1 cellular context compared by ENCODE assay signal in the genomic region with DNA sequence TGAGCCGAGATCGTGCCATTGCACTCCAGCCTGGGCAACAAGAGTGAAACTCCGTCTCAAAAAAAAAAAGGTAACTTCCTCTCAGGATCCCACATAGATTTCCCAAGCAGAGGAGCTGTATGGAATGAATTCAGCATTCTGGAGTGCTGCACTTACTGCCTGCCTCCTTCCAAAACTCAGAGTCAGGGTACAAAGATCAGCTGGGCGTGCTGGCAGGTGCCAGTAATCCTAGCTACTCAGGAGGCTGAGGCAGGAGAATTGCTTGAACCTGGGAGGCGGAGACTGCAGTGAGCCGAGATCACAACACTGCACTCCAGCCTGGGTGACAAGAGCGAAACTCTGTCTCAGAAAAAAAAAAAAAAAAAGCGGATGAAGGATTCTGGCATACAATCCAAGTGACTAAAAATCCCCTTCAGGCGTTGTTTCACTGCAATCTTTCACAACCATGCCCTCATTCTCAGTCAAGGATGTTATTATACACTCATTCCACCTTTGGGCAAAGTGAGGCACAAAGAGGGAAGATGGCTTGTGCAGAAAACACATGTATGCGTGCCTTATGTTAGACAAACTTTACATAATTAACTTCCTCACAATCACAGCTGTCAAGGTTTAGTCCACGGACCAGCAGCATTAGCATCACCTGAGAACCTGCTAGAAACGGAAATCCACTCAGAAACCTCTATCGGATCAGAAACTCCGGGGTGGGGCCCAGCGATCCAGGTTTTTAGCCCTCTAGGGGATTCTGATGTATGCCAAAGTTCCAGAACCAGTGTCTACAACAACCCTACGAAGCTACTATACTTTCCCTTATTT.
TF ChIP-seq lines count a peak whose summit lies in the region.

No MANE protein-coding gene starts in this region.

TF ChIP-seq in HepG2, 621 proteins besides CTCF, POLR2A, EP300 and RAD21 (continued from another document and continues in another):
- TF ChIP-seq, protein P1, sequence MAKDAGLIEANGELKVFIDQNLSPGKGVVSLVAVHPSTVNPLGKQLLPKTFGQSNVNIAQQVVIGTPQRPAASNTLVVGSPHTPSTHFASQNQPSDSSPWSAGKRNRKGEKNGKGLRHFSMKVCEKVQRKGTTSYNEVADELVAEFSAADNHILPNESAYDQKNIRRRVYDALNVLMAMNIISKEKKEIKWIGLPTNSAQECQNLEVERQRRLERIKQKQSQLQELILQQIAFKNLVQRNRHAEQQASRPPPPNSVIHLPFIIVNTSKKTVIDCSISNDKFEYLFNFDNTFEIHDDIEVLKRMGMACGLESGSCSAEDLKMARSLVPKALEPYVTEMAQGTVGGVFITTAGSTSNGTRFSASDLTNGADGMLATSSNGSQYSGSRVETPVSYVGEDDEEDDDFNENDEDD (CRISPR knock-in tag; IDR thresholded peaks at IDR 0.05; ENCODE audit: borderline replicate concordance): no peak
- no peak for TF ChIP-seq ZNF224 (CRISPR knock-in tag; IDR thresholded peaks at IDR 0.05)
- TF ChIP-seq ZNF720 (CRISPR knock-in tag; IDR thresholded peaks at IDR 0.05): no peak
- TF ChIP-seq RAD51 (IDR thresholded peaks at IDR 0.05; ENCODE audit: borderline replicate concordance): no peak
- no peak for TF ChIP-seq PHB2 (IDR thresholded peaks at IDR 0.05; ENCODE audit: partially characterized antibody)
- TF ChIP-seq SAP130 (CRISPR knock-in tag; IDR thresholded peaks at IDR 0.05; ENCODE audit: low read depth): peak; percentile 67
- no peak for TF ChIP-seq MBD4 (IDR thresholded peaks at IDR 0.05; ENCODE audit: borderline replicate concordance, low read length)
- 0 out of 2 replicates have a peak, but pooled peaks have one; percentile 9 for TF ChIP-seq FOXC1 (CRISPR knock-in tag; IDR thresholded peaks at IDR 0.05; ENCODE audit: borderline replicate concordance)
- TF ChIP-seq, protein P2, sequence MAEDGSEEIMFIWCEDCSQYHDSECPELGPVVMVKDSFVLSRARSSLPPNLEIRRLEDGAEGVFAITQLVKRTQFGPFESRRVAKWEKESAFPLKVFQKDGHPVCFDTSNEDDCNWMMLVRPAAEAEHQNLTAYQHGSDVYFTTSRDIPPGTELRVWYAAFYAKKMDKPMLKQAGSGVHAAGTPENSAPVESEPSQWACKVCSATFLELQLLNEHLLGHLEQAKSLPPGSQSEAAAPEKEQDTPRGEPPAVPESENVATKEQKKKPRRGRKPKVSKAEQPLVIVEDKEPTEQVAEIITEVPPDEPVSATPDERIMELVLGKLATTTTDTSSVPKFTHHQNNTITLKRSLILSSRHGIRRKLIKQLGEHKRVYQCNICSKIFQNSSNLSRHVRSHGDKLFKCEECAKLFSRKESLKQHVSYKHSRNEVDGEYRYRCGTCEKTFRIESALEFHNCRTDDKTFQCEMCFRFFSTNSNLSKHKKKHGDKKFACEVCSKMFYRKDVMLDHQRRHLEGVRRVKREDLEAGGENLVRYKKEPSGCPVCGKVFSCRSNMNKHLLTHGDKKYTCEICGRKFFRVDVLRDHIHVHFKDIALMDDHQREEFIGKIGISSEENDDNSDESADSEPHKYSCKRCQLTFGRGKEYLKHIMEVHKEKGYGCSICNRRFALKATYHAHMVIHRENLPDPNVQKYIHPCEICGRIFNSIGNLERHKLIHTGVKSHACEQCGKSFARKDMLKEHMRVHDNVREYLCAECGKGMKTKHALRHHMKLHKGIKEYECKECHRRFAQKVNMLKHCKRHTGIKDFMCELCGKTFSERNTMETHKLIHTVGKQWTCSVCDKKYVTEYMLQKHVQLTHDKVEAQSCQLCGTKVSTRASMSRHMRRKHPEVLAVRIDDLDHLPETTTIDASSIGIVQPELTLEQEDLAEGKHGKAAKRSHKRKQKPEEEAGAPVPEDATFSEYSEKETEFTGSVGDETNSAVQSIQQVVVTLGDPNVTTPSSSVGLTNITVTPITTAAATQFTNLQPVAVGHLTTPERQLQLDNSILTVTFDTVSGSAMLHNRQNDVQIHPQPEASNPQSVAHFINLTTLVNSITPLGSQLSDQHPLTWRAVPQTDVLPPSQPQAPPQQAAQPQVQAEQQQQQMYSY (CRISPR knock-in tag; IDR thresholded peaks at IDR 0.05): no peak
- TF ChIP-seq ZNF232 (CRISPR knock-in tag; IDR thresholded peaks at IDR 0.05; ENCODE audit: borderline replicate concordance): no peak
- TF ChIP-seq ZSCAN31 (CRISPR knock-in tag; IDR thresholded peaks at IDR 0.05; ENCODE audit: low read depth): no peak
- TF ChIP-seq, protein P3, sequence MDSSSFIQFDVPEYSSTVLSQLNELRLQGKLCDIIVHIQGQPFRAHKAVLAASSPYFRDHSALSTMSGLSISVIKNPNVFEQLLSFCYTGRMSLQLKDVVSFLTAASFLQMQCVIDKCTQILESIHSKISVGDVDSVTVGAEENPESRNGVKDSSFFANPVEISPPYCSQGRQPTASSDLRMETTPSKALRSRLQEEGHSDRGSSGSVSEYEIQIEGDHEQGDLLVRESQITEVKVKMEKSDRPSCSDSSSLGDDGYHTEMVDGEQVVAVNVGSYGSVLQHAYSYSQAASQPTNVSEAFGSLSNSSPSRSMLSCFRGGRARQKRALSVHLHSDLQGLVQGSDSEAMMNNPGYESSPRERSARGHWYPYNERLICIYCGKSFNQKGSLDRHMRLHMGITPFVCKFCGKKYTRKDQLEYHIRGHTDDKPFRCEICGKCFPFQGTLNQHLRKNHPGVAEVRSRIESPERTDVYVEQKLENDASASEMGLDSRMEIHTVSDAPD (CRISPR knock-in tag; IDR thresholded peaks at IDR 0.05): no peak
- TF ChIP-seq, protein P4, sequence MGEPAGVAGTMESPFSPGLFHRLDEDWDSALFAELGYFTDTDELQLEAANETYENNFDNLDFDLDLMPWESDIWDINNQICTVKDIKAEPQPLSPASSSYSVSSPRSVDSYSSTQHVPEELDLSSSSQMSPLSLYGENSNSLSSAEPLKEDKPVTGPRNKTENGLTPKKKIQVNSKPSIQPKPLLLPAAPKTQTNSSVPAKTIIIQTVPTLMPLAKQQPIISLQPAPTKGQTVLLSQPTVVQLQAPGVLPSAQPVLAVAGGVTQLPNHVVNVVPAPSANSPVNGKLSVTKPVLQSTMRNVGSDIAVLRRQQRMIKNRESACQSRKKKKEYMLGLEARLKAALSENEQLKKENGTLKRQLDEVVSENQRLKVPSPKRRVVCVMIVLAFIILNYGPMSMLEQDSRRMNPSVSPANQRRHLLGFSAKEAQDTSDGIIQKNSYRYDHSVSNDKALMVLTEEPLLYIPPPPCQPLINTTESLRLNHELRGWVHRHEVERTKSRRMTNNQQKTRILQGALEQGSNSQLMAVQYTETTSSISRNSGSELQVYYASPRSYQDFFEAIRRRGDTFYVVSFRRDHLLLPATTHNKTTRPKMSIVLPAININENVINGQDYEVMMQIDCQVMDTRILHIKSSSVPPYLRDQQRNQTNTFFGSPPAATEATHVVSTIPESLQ (CRISPR knock-in tag; conservative IDR thresholded peaks at IDR 0.05): no peak
- TF ChIP-seq, protein P5, sequence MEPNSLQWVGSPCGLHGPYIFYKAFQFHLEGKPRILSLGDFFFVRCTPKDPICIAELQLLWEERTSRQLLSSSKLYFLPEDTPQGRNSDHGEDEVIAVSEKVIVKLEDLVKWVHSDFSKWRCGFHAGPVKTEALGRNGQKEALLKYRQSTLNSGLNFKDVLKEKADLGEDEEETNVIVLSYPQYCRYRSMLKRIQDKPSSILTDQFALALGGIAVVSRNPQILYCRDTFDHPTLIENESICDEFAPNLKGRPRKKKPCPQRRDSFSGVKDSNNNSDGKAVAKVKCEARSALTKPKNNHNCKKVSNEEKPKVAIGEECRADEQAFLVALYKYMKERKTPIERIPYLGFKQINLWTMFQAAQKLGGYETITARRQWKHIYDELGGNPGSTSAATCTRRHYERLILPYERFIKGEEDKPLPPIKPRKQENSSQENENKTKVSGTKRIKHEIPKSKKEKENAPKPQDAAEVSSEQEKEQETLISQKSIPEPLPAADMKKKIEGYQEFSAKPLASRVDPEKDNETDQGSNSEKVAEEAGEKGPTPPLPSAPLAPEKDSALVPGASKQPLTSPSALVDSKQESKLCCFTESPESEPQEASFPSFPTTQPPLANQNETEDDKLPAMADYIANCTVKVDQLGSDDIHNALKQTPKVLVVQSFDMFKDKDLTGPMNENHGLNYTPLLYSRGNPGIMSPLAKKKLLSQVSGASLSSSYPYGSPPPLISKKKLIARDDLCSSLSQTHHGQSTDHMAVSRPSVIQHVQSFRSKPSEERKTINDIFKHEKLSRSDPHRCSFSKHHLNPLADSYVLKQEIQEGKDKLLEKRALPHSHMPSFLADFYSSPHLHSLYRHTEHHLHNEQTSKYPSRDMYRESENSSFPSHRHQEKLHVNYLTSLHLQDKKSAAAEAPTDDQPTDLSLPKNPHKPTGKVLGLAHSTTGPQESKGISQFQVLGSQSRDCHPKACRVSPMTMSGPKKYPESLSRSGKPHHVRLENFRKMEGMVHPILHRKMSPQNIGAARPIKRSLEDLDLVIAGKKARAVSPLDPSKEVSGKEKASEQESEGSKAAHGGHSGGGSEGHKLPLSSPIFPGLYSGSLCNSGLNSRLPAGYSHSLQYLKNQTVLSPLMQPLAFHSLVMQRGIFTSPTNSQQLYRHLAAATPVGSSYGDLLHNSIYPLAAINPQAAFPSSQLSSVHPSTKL (CRISPR knock-in tag; IDR thresholded peaks at IDR 0.05): peak; percentile 34; the same call in 1 of the 2 replicates
- TF ChIP-seq PITX1 (CRISPR knock-in tag; IDR thresholded peaks at IDR 0.05): peak; percentile 61
- TF ChIP-seq, protein P6, sequence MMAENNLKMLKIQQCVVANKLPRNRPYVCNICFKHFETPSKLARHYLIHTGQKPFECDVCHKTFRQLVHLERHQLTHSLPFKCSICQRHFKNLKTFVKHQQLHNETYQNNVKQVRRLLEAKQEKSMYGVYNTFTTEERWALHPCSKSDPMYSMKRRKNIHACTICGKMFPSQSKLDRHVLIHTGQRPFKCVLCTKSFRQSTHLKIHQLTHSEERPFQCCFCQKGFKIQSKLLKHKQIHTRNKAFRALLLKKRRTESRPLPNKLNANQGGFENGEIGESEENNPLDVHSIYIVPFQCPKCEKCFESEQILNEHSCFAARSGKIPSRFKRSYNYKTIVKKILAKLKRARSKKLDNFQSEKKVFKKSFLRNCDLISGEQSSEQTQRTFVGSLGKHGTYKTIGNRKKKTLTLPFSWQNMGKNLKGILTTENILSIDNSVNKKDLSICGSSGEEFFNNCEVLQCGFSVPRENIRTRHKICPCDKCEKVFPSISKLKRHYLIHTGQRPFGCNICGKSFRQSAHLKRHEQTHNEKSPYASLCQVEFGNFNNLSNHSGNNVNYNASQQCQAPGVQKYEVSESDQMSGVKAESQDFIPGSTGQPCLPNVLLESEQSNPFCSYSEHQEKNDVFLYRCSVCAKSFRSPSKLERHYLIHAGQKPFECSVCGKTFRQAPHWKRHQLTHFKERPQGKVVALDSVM (CRISPR knock-in tag; IDR thresholded peaks at IDR 0.05): peak; percentile 71; the same call in 1 of the 2 replicates
- peak; percentile 46; the same call in 1 of the 2 replicates for TF ChIP-seq HMG20A (CRISPR knock-in tag; IDR thresholded peaks at IDR 0.05; ENCODE audit: borderline replicate concordance)
- no peak for TF ChIP-seq KMT2B (CRISPR knock-in tag; IDR thresholded peaks at IDR 0.05)
- TF ChIP-seq, protein P7, sequence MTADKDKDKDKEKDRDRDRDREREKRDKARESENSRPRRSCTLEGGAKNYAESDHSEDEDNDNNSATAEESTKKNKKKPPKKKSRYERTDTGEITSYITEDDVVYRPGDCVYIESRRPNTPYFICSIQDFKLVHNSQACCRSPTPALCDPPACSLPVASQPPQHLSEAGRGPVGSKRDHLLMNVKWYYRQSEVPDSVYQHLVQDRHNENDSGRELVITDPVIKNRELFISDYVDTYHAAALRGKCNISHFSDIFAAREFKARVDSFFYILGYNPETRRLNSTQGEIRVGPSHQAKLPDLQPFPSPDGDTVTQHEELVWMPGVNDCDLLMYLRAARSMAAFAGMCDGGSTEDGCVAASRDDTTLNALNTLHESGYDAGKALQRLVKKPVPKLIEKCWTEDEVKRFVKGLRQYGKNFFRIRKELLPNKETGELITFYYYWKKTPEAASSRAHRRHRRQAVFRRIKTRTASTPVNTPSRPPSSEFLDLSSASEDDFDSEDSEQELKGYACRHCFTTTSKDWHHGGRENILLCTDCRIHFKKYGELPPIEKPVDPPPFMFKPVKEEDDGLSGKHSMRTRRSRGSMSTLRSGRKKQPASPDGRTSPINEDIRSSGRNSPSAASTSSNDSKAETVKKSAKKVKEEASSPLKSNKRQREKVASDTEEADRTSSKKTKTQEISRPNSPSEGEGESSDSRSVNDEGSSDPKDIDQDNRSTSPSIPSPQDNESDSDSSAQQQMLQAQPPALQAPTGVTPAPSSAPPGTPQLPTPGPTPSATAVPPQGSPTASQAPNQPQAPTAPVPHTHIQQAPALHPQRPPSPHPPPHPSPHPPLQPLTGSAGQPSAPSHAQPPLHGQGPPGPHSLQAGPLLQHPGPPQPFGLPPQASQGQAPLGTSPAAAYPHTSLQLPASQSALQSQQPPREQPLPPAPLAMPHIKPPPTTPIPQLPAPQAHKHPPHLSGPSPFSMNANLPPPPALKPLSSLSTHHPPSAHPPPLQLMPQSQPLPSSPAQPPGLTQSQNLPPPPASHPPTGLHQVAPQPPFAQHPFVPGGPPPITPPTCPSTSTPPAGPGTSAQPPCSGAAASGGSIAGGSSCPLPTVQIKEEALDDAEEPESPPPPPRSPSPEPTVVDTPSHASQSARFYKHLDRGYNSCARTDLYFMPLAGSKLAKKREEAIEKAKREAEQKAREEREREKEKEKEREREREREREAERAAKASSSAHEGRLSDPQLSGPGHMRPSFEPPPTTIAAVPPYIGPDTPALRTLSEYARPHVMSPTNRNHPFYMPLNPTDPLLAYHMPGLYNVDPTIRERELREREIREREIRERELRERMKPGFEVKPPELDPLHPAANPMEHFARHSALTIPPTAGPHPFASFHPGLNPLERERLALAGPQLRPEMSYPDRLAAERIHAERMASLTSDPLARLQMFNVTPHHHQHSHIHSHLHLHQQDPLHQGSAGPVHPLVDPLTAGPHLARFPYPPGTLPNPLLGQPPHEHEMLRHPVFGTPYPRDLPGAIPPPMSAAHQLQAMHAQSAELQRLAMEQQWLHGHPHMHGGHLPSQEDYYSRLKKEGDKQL (CRISPR knock-in tag; IDR thresholded peaks at IDR 0.05; ENCODE audit: low read depth): no peak
- TF ChIP-seq, protein P8, sequence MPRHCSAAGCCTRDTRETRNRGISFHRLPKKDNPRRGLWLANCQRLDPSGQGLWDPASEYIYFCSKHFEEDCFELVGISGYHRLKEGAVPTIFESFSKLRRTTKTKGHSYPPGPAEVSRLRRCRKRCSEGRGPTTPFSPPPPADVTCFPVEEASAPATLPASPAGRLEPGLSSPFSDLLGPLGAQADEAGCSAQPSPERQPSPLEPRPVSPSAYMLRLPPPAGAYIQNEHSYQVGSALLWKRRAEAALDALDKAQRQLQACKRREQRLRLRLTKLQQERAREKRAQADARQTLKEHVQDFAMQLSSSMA (CRISPR knock-in tag; IDR thresholded peaks at IDR 0.05): no peak
- TF ChIP-seq PPARG (CRISPR knock-in tag; conservative IDR thresholded peaks at IDR 0.05): no peak
- TF ChIP-seq NAIF1 (CRISPR knock-in tag; IDR thresholded peaks at IDR 0.05; ENCODE audit: borderline replicate concordance): 0 out of 2 replicates have a peak, but pooled peaks have one; percentile 1
- TF ChIP-seq ZNF441 (CRISPR knock-in tag; IDR thresholded peaks at IDR 0.05; ENCODE audit: borderline replicate concordance): no peak
- TF ChIP-seq, protein P9, sequence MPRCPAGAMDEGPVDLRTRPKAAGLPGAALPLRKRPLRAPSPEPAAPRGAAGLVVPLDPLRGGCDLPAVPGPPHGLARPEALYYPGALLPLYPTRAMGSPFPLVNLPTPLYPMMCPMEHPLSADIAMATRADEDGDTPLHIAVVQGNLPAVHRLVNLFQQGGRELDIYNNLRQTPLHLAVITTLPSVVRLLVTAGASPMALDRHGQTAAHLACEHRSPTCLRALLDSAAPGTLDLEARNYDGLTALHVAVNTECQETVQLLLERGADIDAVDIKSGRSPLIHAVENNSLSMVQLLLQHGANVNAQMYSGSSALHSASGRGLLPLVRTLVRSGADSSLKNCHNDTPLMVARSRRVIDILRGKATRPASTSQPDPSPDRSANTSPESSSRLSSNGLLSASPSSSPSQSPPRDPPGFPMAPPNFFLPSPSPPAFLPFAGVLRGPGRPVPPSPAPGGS (CRISPR knock-in tag; IDR thresholded peaks at IDR 0.05): no peak
- no peak for TF ChIP-seq ZNF207 (IDR thresholded peaks at IDR 0.05; ENCODE audit: borderline replicate concordance)
- 0 out of 2 replicates have a peak, but pooled peaks have one; percentile 21 for TF ChIP-seq ZNF543 (CRISPR knock-in tag; IDR thresholded peaks at IDR 0.05)
- TF ChIP-seq BHLHE40 (IDR thresholded peaks at IDR 0.05; ENCODE audit: low read length): no peak
- TF ChIP-seq YEATS4 (CRISPR knock-in tag; IDR thresholded peaks at IDR 0.05; ENCODE audit: borderline replicate concordance): no peak
